In the genomic region with DNA sequence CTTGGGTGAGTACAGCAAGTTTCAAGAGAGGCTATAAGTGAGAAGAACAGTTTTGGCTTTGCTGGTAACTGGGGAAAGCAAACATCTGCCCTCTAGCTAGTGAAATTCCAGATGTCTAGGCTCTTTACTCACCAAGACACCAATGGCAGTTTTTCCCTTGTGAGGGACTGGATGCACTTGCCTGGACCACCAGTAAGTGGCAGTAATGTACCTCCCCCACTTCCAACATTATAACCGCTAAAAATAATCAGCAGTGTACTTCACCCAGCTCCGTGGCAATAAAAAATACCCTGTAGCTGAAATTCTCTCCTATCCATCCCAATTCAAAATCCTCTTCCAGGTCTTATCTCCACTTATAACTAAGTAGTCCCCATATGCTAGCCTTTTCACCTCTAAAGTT, we compare ENCODE assay signal across 8 cellular contexts.
DNase-seq lines count a peak whose midpoint lies in the region; ATAC-seq, FAIRE-seq and TF ChIP-seq lines count a peak whose summit lies in the region.

No MANE protein-coding gene starts in this region.

- H3K4me3 ChIP-seq in HCT116 (replicated peaks in 1 of 2; ENCODE audit: low read depth in 1 of 2, low read length in 2 of 2) (no peak overlapping the region), bronchial epithelial cell (ENCODE audit: low read depth, low read length) (no peak overlapping the region)

- POLR2A ChIA-PET in HCT116 (lab: Charles Lee): no interaction called here

- H3K27ac ChIP-seq in HCT116 (ENCODE audit: low read depth, low read length): no peak overlapping the region

- peak; percentile 4 for DNase-seq in SKM-1 treated with dmso at 0.1 percent for 144 hours (lab: John Stamatoyannopoulos, UW; ENCODE audit: unreplicated experiment)
- DNase-seq in SKM-1 (lab: John Stamatoyannopoulos, UW; ENCODE audit: unreplicated experiment): no peak
- peak; percentile 19 for DNase-seq in HCT116 (ENCODE audit: low read depth, low spot score)
- peak; percentile 16 for DNase-seq in NCI-H1694 (lab: John Stamatoyannopoulos, UW)
- peak; percentile 26 for DNase-seq in bronchial epithelial cell (ENCODE audit: low read depth)
- peak; percentile 28 for DNase-seq in kidney tubule cell (ENCODE audit: low spot score)
- peak; percentile 28 for DNase-seq in urothelium cell line (ENCODE audit: low spot score)
- no peak for DNase-seq in left colon

- intact Hi-C loops in HCT116 (cut with micrococcal nuclease) (no loop called here), left colon (cut with DNase I, micrococcal nuclease) (no loop called here)

- FAIRE-seq in bronchial epithelial cell (lab: Jason Lieb, UNC) (no peak), urothelium cell line (lab: Jason Lieb, UNC) (no peak)

- H3K27me3 ChIP-seq in HCT116 (ENCODE audit: insufficient read depth, low read length) (no peaks in the 10 kb centered on the region), bronchial epithelial cell (ENCODE audit: control insufficient read depth, insufficient read depth, low read length) (no peaks in the 10 kb centered on the region)

- no peak overlapping the region for H3K9ac ChIP-seq in HCT116 (ENCODE audit: low read length)

- no peaks in the 10 kb centered on the region for H3K9me3 ChIP-seq in HCT116 (ENCODE audit: control insufficient read depth in 1 of 2, insufficient read depth in 1 of 2, low read depth in 1 of 2, low read length in 2 of 2)

- H3K36me3 ChIP-seq in HCT116 (ENCODE audit: control insufficient read depth in 1 of 2, insufficient read depth in 2 of 2, low read length in 2 of 2) (no peaks in the 10 kb centered on the region), bronchial epithelial cell (ENCODE audit: control insufficient read depth, insufficient read depth, low read length) (no peaks in the 10 kb centered on the region)

- no peaks in the 10 kb centered on the region for H4K20me1 ChIP-seq in HCT116 (ENCODE audit: insufficient read depth)

- TF ChIP-seq POLR2A in HCT116 (IDR thresholded peaks at IDR 0.05; ENCODE audit: borderline replicate concordance, extremely low read depth, insufficient read depth, insufficient read length): no peak

- TF ChIP-seq CTCF in HCT116 (IDR thresholded peaks at IDR 0.05 in 2 of 3, conservative IDR thresholded peaks at IDR 0.05 in 1 of 3; ENCODE audit: borderline replicate concordance in 1 of 3, insufficient read depth in 1 of 3, low read depth in 2 of 3, low read length in 2 of 3): peak; percentile 20 to 82 (median 76); a peak in 5 of 6 replicates
- TF ChIP-seq CTCF in bronchial epithelial cell (IDR thresholded peaks at IDR 0.05; ENCODE audit: insufficient read depth, low read length, severe bottlenecking): peak; percentile 60

- CTCF ChIA-PET in HCT116 (lab: Charles Lee): interaction anchor here (0.6 to 2.2 kb wide), 6 partner anchors 9 to 402 kb away, joined by 3 to 8 read pairs (median 3); no protein-coding TSS in a partner anchor

- RAD21 ChIA-PET in HCT116 (lab: Charles Lee; ENCODE audit: low non-redundant PET in 1 of 2, low total read pairs in 2 of 2, uncharacterized antibody in 2 of 2, unreplicated experiment in 2 of 2): no interaction called here

- no TSS peak for BruUV-seq in HCT116 (replicated peaks; lab: Mats Ljungman, UMichigan)

- H2AFZ ChIP-seq in HCT116 (ENCODE audit: low read depth, low read length, poor library complexity, severe bottlenecking): no peak overlapping the region

- H3K4me1 ChIP-seq in HCT116 (ENCODE audit: control insufficient read depth in 1 of 2, insufficient read depth in 2 of 2, low read length in 2 of 2): no peaks in the 10 kb centered on the region

- no peak overlapping the region for H3K4me2 ChIP-seq in HCT116 (ENCODE audit: low read length)

- ATAC-seq in HCT116 (peak; percentile 84), left colon (no peak)

- TF ChIP-seq RAD21 in HCT116 (IDR thresholded peaks at IDR 0.05; ENCODE audit: low read depth): peak; percentile 59

- H3K9me2 ChIP-seq in HCT116 (ENCODE audit: insufficient read depth): no peaks in the 10 kb centered on the region

- no peaks in the 10 kb centered on the region for H3K79me2 ChIP-seq in HCT116 (ENCODE audit: insufficient read depth, low read length)

TF ChIP-seq in HCT116, 20 proteins besides CTCF, POLR2A, EP300 and RAD21:
- TF ChIP-seq EZH2phosphoT487 (IDR thresholded peaks at IDR 0.05; ENCODE audit: borderline replicate concordance) (no peak), FOSL1 (IDR thresholded peaks at IDR 0.05; ENCODE audit: low read depth) (no peak)

Comparison
In these comparisons a context has a peak if more than half of its experiments do, and no peak if none do; other contexts are left out.
1. DNase-seq: peak in SKM-1 treated with dmso at 0.1 percent for 144 hours (single experiment), HCT116 (single experiment), NCI-H1694 (single experiment), bronchial epithelial cell (single experiment), kidney tubule cell (single experiment) and urothelium cell line (single experiment); none in SKM-1 (single experiment) and left colon (0 of 2).